In the genomic region with DNA sequence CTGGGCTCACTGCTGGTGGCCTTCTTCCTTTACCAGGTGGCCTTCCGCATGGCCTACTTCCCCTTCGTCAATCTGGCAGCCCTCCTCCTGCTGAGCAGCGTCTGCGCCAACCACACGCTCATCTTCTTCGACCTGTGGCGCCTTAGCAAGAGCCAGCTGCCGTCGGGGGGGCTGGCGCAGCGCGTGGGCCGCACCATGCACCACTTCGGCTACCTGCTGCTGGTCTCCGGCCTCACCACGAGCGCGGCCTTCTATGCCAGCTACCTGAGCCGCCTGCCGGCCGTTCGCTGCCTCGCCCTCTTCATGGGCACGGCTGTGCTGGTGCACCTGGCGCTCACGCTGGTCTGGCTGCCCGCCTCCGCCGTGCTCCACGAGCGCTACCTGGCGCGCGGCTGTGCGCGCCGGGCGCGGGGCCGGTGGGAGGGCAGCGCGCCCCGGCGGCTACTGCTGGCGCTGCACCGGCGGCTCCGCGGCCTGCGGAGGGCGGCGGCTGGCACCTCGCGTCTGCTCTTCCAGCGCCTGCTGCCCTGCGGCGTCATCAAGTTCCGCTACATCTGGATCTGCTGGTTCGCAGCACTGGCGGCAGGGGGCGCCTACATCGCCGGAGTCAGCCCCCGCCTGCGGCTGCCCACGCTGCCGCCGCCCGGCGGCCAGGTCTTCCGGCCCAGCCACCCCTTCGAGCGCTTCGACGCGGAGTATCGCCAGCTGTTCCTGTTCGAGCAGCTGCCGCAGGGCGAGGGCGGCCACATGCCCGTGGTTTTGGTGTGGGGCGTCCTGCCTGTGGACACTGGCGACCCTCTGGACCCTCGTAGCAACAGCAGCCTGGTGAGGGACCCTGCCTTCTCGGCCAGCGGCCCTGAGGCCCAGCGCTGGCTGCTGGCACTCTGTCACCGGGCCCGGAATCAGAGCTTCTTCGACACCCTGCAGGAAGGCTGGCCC, we compare ENCODE assay signal across 1 cellular context.
TF ChIP-seq lines count a peak whose summit lies in the region.

No MANE protein-coding gene starts in this region.

TF ChIP-seq in HEK293, 187 proteins besides CTCF, POLR2A, EP300 and RAD21 (continued from another document):
- TF ChIP-seq ZNF394 (tag by site-specific recombination; IDR thresholded peaks at IDR 0.05; ENCODE audit: borderline replicate concordance) (peak; percentile 56; the same call in 1 of the 2 replicates), ZNF571 (tag by site-specific recombination; IDR thresholded peaks at IDR 0.05) (no peak), ZSCAN30 (tag by site-specific recombination; IDR thresholded peaks at IDR 0.05) (peak; percentile 96), TCF7L2 (IDR thresholded peaks at IDR 0.05; ENCODE audit: borderline replicate concordance, low read depth, low read length) (no peak), ZNF155 (tag by site-specific recombination; IDR thresholded peaks at IDR 0.05) (no peak), TRIM28 (IDR thresholded peaks at IDR 0.05; ENCODE audit: borderline replicate concordance, low read length) (no peak)
- TF ChIP-seq, protein P1, sequence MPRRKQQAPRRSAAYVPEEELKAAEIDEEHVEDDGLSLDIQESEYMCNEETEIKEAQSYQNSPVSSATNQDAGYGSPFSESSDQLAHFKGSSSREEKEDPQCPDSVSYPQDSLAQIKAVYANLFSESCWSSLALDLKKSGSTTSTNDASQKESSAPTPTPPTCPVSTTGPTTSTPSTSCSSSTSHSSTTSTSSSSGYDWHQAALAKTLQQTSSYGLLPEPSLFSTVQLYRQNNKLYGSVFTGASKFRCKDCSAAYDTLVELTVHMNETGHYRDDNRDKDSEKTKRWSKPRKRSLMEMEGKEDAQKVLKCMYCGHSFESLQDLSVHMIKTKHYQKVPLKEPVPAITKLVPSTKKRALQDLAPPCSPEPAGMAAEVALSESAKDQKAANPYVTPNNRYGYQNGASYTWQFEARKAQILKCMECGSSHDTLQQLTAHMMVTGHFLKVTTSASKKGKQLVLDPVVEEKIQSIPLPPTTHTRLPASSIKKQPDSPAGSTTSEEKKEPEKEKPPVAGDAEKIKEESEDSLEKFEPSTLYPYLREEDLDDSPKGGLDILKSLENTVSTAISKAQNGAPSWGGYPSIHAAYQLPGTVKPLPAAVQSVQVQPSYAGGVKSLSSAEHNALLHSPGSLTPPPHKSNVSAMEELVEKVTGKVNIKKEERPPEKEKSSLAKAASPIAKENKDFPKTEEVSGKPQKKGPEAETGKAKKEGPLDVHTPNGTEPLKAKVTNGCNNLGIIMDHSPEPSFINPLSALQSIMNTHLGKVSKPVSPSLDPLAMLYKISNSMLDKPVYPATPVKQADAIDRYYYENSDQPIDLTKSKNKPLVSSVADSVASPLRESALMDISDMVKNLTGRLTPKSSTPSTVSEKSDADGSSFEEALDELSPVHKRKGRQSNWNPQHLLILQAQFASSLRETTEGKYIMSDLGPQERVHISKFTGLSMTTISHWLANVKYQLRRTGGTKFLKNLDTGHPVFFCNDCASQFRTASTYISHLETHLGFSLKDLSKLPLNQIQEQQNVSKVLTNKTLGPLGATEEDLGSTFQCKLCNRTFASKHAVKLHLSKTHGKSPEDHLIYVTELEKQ (tag by site-specific recombination; IDR thresholded peaks at IDR 0.05; ENCODE audit: borderline replicate concordance): no peak
TF ChIP-seq in HEK293: peak in this region for 30.
